Comparison of ENCODE assay signal across 17 cellular contexts in the genomic region with DNA sequence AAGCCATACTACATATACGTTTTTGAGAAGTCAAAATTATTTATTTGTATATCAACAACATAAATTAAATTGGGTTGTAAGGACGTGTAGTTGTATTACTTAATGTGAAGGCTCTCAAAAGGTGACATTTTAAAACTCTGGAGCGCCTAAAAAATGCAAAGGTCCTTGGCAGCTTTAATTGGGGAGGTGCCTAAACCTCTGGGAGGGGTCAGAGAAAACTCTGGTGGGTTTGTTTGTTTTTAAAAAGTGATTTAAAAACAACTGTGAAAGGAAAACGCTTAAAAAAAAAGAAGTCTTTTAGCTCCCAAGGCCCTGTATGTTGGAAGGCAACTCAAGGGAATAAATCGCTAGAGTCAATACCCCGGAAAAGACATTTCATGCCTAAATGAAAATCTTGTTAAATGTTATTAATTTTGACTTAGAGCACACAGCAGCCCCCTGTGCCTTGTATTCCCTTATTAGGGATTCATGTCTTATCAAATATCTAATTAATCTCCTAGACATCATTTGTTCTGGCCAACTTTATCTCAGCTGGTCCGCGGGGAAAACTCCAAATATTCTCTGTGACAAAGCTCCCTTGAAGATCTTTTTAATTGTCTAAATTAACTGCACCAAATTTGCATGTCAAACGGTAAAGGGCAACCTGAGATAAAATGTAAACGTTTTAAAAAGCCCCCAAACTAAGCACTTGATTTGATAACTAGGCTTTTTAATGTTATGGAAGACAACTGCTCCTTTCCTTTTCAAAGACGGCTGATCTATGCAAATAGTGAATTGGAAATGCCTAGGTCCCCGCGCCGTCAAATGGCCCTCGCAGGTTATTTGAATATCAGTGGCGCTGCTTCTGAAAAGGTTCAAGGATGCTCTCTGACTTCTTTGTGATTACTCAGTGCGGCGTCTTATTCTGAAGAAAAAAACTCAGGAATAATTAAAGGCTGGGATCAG. TPM values are rescaled to one million over a fixed set of nuclear protein-coding genes. Genes with fewer than 3 reads are reported as not detected.
DNase-seq lines count a peak whose midpoint lies in the region; ATAC-seq and TF ChIP-seq lines count a peak whose summit lies in the region.
"Had no signal": no experiment of that assay in that cellular context is flagged by ENCODE, and none has a peak within 500 bp of the region (broad histone marks: within the 10 kb centered on the region; RNA-seq: fewer than 3 reads in every experiment).

No MANE protein-coding gene starts in this region.

- no peaks in the 10 kb centered on the region for H3K9me3 Mint-ChIP-seq in activated naive CD4-positive, alpha-beta T cell treated with anti-CD3 and anti-CD28 coated beads, Interleukin-2, amount 50 U/mL, for 24 hours
- no peaks in the 10 kb centered on the region for H3K9me3 Mint-ChIP-seq in activated naive CD4-positive, alpha-beta T cell treated with anti-CD3 and anti-CD28 coated beads, Interleukin-2, amount 50 U/mL, for 72 hours
- H3K9me3 Mint-ChIP-seq in endothelial cell (ENCODE audit: unreplicated experiment): no peaks in the 10 kb centered on the region
- H3K9me3 Mint-ChIP-seq in stimulated activated naive B cell treated with anti-CD40 and anti-IgM and Interleukin-4, amounts not matched to agents 10 μg/mL and 1 μg/mL and 100 μg/mL, for 72 hours: no peaks in the 10 kb centered on the region

- DNase-seq in activated naive CD4-positive, alpha-beta T cell treated with anti-CD3 and anti-CD28 coated beads, Interleukin-2, amount 50 U/mL, for 72 hours (ENCODE audit: low spot score in 2 of 2): no peak
- DNase-seq in NCI-H1105 treated with DMSO at 0.1 percent for 48 hours (lab: John Stamatoyannopoulos, UW): peak; percentile 67
- no peak for DNase-seq in endothelial cell (ENCODE audit: low spot score)
- no peak for DNase-seq in stimulated activated naive B cell treated with anti-CD40 and anti-IgM and Interleukin-4, amounts not matched to agents 10 μg/mL and 1 μg/mL and 100 μg/mL, for 72 hours
- no peak for DNase-seq in AG08395 (ENCODE audit: low spot score)
- DNase-seq in OCI-LY7 (ENCODE audit: low spot score): no peak
- no peak for DNase-seq in stimulated activated CD4-positive, alpha-beta T cell treated with anti-CD3 and anti-CD28 coated beads, Interleukin-2, amount 100 ng/mL, for 48 hours
- DNase-seq: activated effector memory CD4-positive, alpha-beta T cell treated with Interleukin-2 at 50 U/mL for 16 hours; effector CD8-positive, alpha-beta T cell; GDM1; NCI-H146 had no signal

- ATAC-seq in activated naive CD4-positive, alpha-beta T cell treated with anti-CD3 and anti-CD28 coated beads, Interleukin-2, amount 50 U/mL, for 72 hours: no peak
- ATAC-seq in stimulated activated naive B cell treated with anti-CD40 and anti-IgM and Interleukin-4, amounts not matched to agents 10 μg/mL and 1 μg/mL and 100 μg/mL, for 72 hours (replicated peaks): no peak
- ATAC-seq: SK-N-SH treated with all-trans-retinoic acid at 6 μM for 48 hours had no signal

- H3K36me3 Mint-ChIP-seq in activated naive CD4-positive, alpha-beta T cell treated with anti-CD3 and anti-CD28 coated beads, Interleukin-2, amount 50 U/mL, for 24 hours: no peaks in the 10 kb centered on the region
- H3K36me3 Mint-ChIP-seq in activated naive CD4-positive, alpha-beta T cell treated with anti-CD3 and anti-CD28 coated beads, Interleukin-2, amount 50 U/mL, for 72 hours: peaks cover 0 to 6% of the 10 kb centered on the region in 2 donors
- H3K36me3 Mint-ChIP-seq in endothelial cell (ENCODE audit: low read depth, unreplicated experiment): peaks cover 8% of the 10 kb centered on the region
- H3K36me3 Mint-ChIP-seq in stimulated activated naive B cell treated with anti-CD40 and anti-IgM and Interleukin-4, amounts not matched to agents 10 μg/mL and 1 μg/mL and 100 μg/mL, for 72 hours: peaks cover 1 to 4% of the 10 kb centered on the region in 2 donors

- no peaks in the 10 kb centered on the region for H3K9me3 ChIP-seq in OCI-LY7 (ENCODE audit: low read length)
- H3K9me3 ChIP-seq: breast epithelium had no signal

- no peak overlapping the region for H3K4me3 ChIP-seq in OCI-LY7 (ENCODE audit: low read depth, low read length, poor library complexity, severe bottlenecking)
- H3K4me3 ChIP-seq: breast epithelium had no signal

- H3K79me2 ChIP-seq in OCI-LY7 (ENCODE audit: insufficient read depth, low read depth, low read length): no peaks in the 10 kb centered on the region

- no peak overlapping the region for H3K4me2 ChIP-seq in OCI-LY7 (ENCODE audit: low read length)

- H3K4me3 Mint-ChIP-seq in activated naive CD4-positive, alpha-beta T cell treated with anti-CD3 and anti-CD28 coated beads, Interleukin-2, amount 50 U/mL, for 24 hours: no peak overlapping the region
- peak overlapping the region; percentile 70 for H3K4me3 Mint-ChIP-seq in endothelial cell (ENCODE audit: unreplicated experiment)
- H3K4me3 Mint-ChIP-seq in stimulated activated naive B cell treated with anti-CD40 and anti-IgM and Interleukin-4, amounts not matched to agents 10 μg/mL and 1 μg/mL and 100 μg/mL, for 72 hours: no peak overlapping the region

- peaks cover 22% of the 10 kb centered on the region for H3K4me1 ChIP-seq in OCI-LY7 (ENCODE audit: insufficient read depth, low read length, poor library complexity, severe bottlenecking)

- peaks cover 45% of the 10 kb centered on the region for H3K4me1 Mint-ChIP-seq in activated naive CD4-positive, alpha-beta T cell treated with anti-CD3 and anti-CD28 coated beads, Interleukin-2, amount 50 U/mL, for 24 hours
- H3K4me1 Mint-ChIP-seq in endothelial cell (ENCODE audit: unreplicated experiment): peaks cover 39% of the 10 kb centered on the region
- H3K4me1 Mint-ChIP-seq in stimulated activated naive B cell treated with anti-CD40 and anti-IgM and Interleukin-4, amounts not matched to agents 10 μg/mL and 1 μg/mL and 100 μg/mL, for 72 hours: peaks cover 17 to 64% of the 10 kb centered on the region in 2 donors

- H4K20me1 ChIP-seq in OCI-LY7 (ENCODE audit: insufficient read depth, low read length): no peaks in the 10 kb centered on the region

- H3K27me3 Mint-ChIP-seq in activated naive CD4-positive, alpha-beta T cell treated with anti-CD3 and anti-CD28 coated beads, Interleukin-2, amount 50 U/mL, for 24 hours: peaks cover 45% of the 10 kb centered on the region
- H3K27me3 Mint-ChIP-seq in endothelial cell (ENCODE audit: unreplicated experiment): peaks cover 37% of the 10 kb centered on the region
- H3K27me3 Mint-ChIP-seq in stimulated activated naive B cell treated with anti-CD40 and anti-IgM and Interleukin-4, amounts not matched to agents 10 μg/mL and 1 μg/mL and 100 μg/mL, for 72 hours: peaks cover 39 to 61% of the 10 kb centered on the region in 2 donors

- no peaks in the 10 kb centered on the region for H3K9me2 ChIP-seq in OCI-LY7 (ENCODE audit: insufficient read depth, low read length)

- TF ChIP-seq CTCF in endothelial cell (IDR thresholded peaks at IDR 0.05; ENCODE audit: unreplicated experiment) (no peak), OCI-LY7 (conservative IDR thresholded peaks at IDR 0.05; ENCODE audit: low read length) (no peak)

- CTCF ChIA-PET in OCI-LY7 (lab: Charles Lee; ENCODE audit: unreplicated experiment): no interaction called here

- no peaks in the 10 kb centered on the region for H3K36me3 ChIP-seq in OCI-LY7 (ENCODE audit: insufficient read depth, low read length)
- H3K36me3 ChIP-seq: breast epithelium had no signal

- intact Hi-C loops in OCI-LY7 (cut with micrococcal nuclease; ENCODE audit: unreplicated experiment): loop anchor here (5.0 kb wide), 1 partner anchor 592 kb away; no protein-coding TSS in a partner anchor

- no TSS peak for BruUV-seq in OCI-LY7 (replicated peaks; lab: Mats Ljungman, UMichigan)

- H2AFZ ChIP-seq in OCI-LY7 (ENCODE audit: low read length): no peak overlapping the region

- no peak overlapping the region for H3K27ac ChIP-seq in OCI-LY7 (ENCODE audit: low read depth, low read length, poor library complexity, severe bottlenecking)
- H3K27ac ChIP-seq: breast epithelium, C4-2B had no signal

- POLR2A ChIA-PET in OCI-LY7 (lab: Charles Lee): no interaction called here

- H3K27ac Mint-ChIP-seq in activated naive CD4-positive, alpha-beta T cell treated with anti-CD3 and anti-CD28 coated beads, Interleukin-2, amount 50 U/mL, for 24 hours: peak overlapping the region; percentile 46
- peak overlapping the region in 1 of 2 donors; percentile 77 for H3K27ac Mint-ChIP-seq in activated naive CD4-positive, alpha-beta T cell treated with anti-CD3 and anti-CD28 coated beads, Interleukin-2, amount 50 U/mL, for 72 hours
- no peak overlapping the region for H3K27ac Mint-ChIP-seq in endothelial cell (ENCODE audit: unreplicated experiment)
- peak overlapping the region; percentile 65 for H3K27ac Mint-ChIP-seq in stimulated activated naive B cell treated with anti-CD40 and anti-IgM and Interleukin-4, amounts not matched to agents 10 μg/mL and 1 μg/mL and 100 μg/mL, for 72 hours

RNA-seq across cellular contexts. Expression of gene SP9, which starts 4.1 kb away (rescaled TPM):
- total RNA-seq in activated naive CD4-positive, alpha-beta T cell treated with anti-CD3 and anti-CD28 coated beads, Interleukin-2, amount 50 U/mL, for 72 hours: not detected
- 0.31 TPM for total RNA-seq in endothelial cell (ENCODE audit: unreplicated experiment)
- total RNA-seq in OCI-LY7 (2014; rRNA removed; shearing (Covaris generic)): not detected in 2 replicates
- total RNA-seq in OCI-LY7 (2022): not detected in 2 replicates
- total RNA-seq: glomerular endothelial cell, HT1080 had no signal

RNA-seq across cellular contexts. Expression of gene SCRN3, which starts 56.6 kb away (rescaled TPM):
- 10 to 100 TPM; 11.0 to 16.0 TPM for total RNA-seq in activated naive CD4-positive, alpha-beta T cell treated with anti-CD3 and anti-CD28 coated beads, Interleukin-2, amount 50 U/mL, for 72 hours
- total RNA-seq in endothelial cell (ENCODE audit: unreplicated experiment) (21.1 TPM), OCI-LY7 (2022) (10.6 and 13.0 TPM in 2 replicates)
- 6.1 and 11.8 TPM in 2 replicates for total RNA-seq in OCI-LY7 (2014; rRNA removed; shearing (Covaris generic))
